Comparison of ENCODE assay signal across 8 cellular contexts in genomic region chr5:139648205-139649081, GRCh38. TPM values are rescaled to one million over a fixed set of nuclear protein-coding genes. Genes with fewer than 3 reads are reported as not detected.
A peak's percentile ranks its signal among the peaks of the same experiment; 100 is the strongest.
DNase-seq lines count a peak whose midpoint lies in the region; TF ChIP-seq lines count a peak whose summit lies in the region.

Gene CXXC5 (plus strand): TSS chr5:139648349. CDS start chr5:139680524, 32,175 bp downstream.

- H3K4me1 ChIP-seq in BLaER1 treated with 17β-estradiol and CSF1 and Interleukin-3, amounts not matched to agents 10 nM and 100 nM = peaks cover 74 to 83% (median 77%) of the 10 kb centered on the region in 10 experiments
- H3K4me1 ChIP-seq in left ventricle myocardium inferior (peaks cover 71% of the 10 kb centered on the region), trophoblast cell (ENCODE audit: control insufficient read depth in 1 of 2, insufficient read depth in 2 of 2, low read length in 2 of 2) (peaks cover 46 to 52% of the 10 kb centered on the region in 2 experiments)

- H2BK120ac ChIP-seq in trophoblast cell (ENCODE audit: insufficient read depth, low read length, poor library complexity) = peak within 1 kb of the TSS; percentile 85

- peak within 1 kb of the TSS; percentile 93 for H3K14ac ChIP-seq in trophoblast cell (ENCODE audit: low read length)

- H3K9me3 ChIP-seq in BLaER1 treated with 17β-estradiol and CSF1 and Interleukin-3, amounts not matched to agents 10 nM and 100 nM (replicated peaks in 1 of 11) = no peaks in the 10 kb centered on the region
- H3K9me3 ChIP-seq in left ventricle myocardium inferior (replicated peaks) (no peaks in the 10 kb centered on the region), trophoblast cell (ENCODE audit: insufficient read depth, low read depth, low read length) (no peaks in the 10 kb centered on the region)

- H2BK12ac ChIP-seq in trophoblast cell (ENCODE audit: low read length) = peak within 1 kb of the TSS; percentile 76

- H3K4ac ChIP-seq in trophoblast cell (ENCODE audit: low read depth, low read length) = peak within 1 kb of the TSS; percentile 100

- H3K23ac ChIP-seq in trophoblast cell (ENCODE audit: low read length) = no peak within 1 kb of the TSS

- H2BK5ac ChIP-seq in trophoblast cell (ENCODE audit: low read depth, low read length, poor library complexity) = peak within 1 kb of the TSS; percentile 97

- peaks cover 0 to 13% (median 0%) of the 10 kb centered on the region in 11 experiments; a peak in 4 of 22 replicates for H3K27me3 ChIP-seq in BLaER1 treated with 17β-estradiol and CSF1 and Interleukin-3, amounts not matched to agents 10 nM and 100 nM
- H3K27me3 ChIP-seq in left ventricle myocardium inferior (ENCODE audit: low read depth) = no peaks in the 10 kb centered on the region
- H3K27me3 ChIP-seq in trophoblast cell (ENCODE audit: insufficient read depth, low read length) = no peaks in the 10 kb centered on the region

- H3K27ac ChIP-seq in BLaER1 treated with 17β-estradiol and CSF1 and Interleukin-3, amounts not matched to agents 10 nM and 100 nM = peak within 1 kb of the TSS; percentile 69 to 91 (median 84); a peak in 21 of 22 replicates
- H3K27ac ChIP-seq in angular gyrus (ENCODE audit: low read depth, low read length) (peak within 1 kb of the TSS; percentile 97), left ventricle myocardium inferior (replicated peaks) (peak within 1 kb of the TSS; percentile 91), trophoblast cell (ENCODE audit: low read depth, low read length) (peak within 1 kb of the TSS; percentile 96)

- H4K20me1 ChIP-seq in BLaER1 treated with 17β-estradiol and CSF1 and Interleukin-3, amounts not matched to agents 10 nM and 100 nM = peaks cover 21 to 68% (median 43%) of the 10 kb centered on the region in 11 experiments; a peak in 20 of 22 replicates

- peak within 1 kb of the TSS; percentile 55 for H4K12ac ChIP-seq in trophoblast cell (ENCODE audit: low read depth, low read length)

- H3K79me2 ChIP-seq in trophoblast cell (ENCODE audit: control insufficient read depth, insufficient read depth, low read length, poor library complexity) = peaks cover 47% of the 10 kb centered on the region

- peak within 1 kb of the TSS; percentile 50 for H2AFZ ChIP-seq in trophoblast cell (ENCODE audit: insufficient read depth, low read length, poor library complexity)

- H4K91ac ChIP-seq in trophoblast cell (ENCODE audit: low read depth, low read length) = peak within 1 kb of the TSS; percentile 93

- peaks cover 59% of the 10 kb centered on the region for H3K79me1 ChIP-seq in trophoblast cell (ENCODE audit: low read length)

- peak within 1 kb of the TSS; percentile 98 for H3K18ac ChIP-seq in trophoblast cell (ENCODE audit: low read length)

- peak within 1 kb of the TSS; percentile 93 to 100 (median 99) for H3K4me2 ChIP-seq in BLaER1 treated with 17β-estradiol and CSF1 and Interleukin-3, amounts not matched to agents 10 nM and 100 nM
- peak within 1 kb of the TSS; percentile 95 for H3K4me2 ChIP-seq in trophoblast cell (ENCODE audit: low read length)

- no CpG with 5 or more reads among the region's 106 CpGs for WGBS in trophoblast cell (ENCODE audit: extremely low coverage, insufficient coverage, insufficient read length)

- peak within 1 kb of the TSS; percentile 81 to 91 (median 86) for H3K9ac ChIP-seq in BLaER1 treated with 17β-estradiol and CSF1 and Interleukin-3, amounts not matched to agents 10 nM and 100 nM
- peak within 1 kb of the TSS; percentile 90 for H3K9ac ChIP-seq in trophoblast cell (ENCODE audit: low read length)

- TF ChIP-seq CTCF in left ventricle myocardium inferior (IDR thresholded peaks at IDR 0.05; ENCODE audit: borderline replicate concordance) = no peak

- TF ChIP-seq POLR2A in GM19099 (IDR thresholded peaks at IDR 0.05; ENCODE audit: extremely low read depth, insufficient read length, low read depth) (peak; percentile 75), Raji (IDR thresholded peaks at IDR 0.05; ENCODE audit: insufficient read depth, low read depth, low read length) (peak; percentile 81)

- H4K8ac ChIP-seq in trophoblast cell (ENCODE audit: low read depth, low read length) = peak within 1 kb of the TSS; percentile 77

- H3K36me3 ChIP-seq in BLaER1 treated with 17β-estradiol and CSF1 and Interleukin-3, amounts not matched to agents 10 nM and 100 nM = no peaks in the 10 kb centered on the region
- H3K36me3 ChIP-seq in left ventricle myocardium inferior (no peaks in the 10 kb centered on the region), trophoblast cell (ENCODE audit: control insufficient read depth in 1 of 2, insufficient read depth in 2 of 2, low read length in 2 of 2) (peaks cover 3 to 4% of the 10 kb centered on the region in 2 experiments)

- intact Hi-C loops in left ventricle myocardium inferior (cut with micrococcal nuclease) = no loop called here

- H3K4me3 ChIP-seq in BLaER1 treated with 17β-estradiol and CSF1 and Interleukin-3, amounts not matched to agents 10 nM and 100 nM = peak within 1 kb of the TSS; percentile 75 to 93 (median 90)
- H3K4me3 ChIP-seq in Jurkat, Clone E6-1 (ENCODE audit: low read length) = peak within 1 kb of the TSS; percentile 52
- peak within 1 kb of the TSS; percentile 90 for H3K4me3 ChIP-seq in left ventricle myocardium inferior
- peak within 1 kb of the TSS; percentile 94 for H3K4me3 ChIP-seq in trophoblast cell (ENCODE audit: low read depth, low read length)

- peak within 1 kb of the TSS; percentile 92 for H2AK5ac ChIP-seq in trophoblast cell (ENCODE audit: low read length)

- DNase-seq in Jurkat, Clone E6-1 (ENCODE audit: low read depth, low spot score) = peak; percentile 29
- peak; percentile 90 for DNase-seq in left ventricle myocardium inferior
- peak; percentile 68 to 76 for DNase-seq in trophoblast cell
- DNase-seq in central memory CD4-positive, alpha-beta T cell = no peak

RNA-seq across cellular contexts. Expression of gene CXXC5, which starts in this region (rescaled TPM):
- 9.5 TPM for polyA plus RNA-seq in Jurkat, Clone E6-1 (2012; ENCODE audit: insufficient read depth, insufficient read length)
- total RNA-seq in left ventricle myocardium inferior = 56.9 TPM
- 101 and 105 TPM in 2 replicates for polyA plus RNA-seq in trophoblast cell (2013)
